1 cellular context compared by ENCODE assay signal in the genomic region with DNA sequence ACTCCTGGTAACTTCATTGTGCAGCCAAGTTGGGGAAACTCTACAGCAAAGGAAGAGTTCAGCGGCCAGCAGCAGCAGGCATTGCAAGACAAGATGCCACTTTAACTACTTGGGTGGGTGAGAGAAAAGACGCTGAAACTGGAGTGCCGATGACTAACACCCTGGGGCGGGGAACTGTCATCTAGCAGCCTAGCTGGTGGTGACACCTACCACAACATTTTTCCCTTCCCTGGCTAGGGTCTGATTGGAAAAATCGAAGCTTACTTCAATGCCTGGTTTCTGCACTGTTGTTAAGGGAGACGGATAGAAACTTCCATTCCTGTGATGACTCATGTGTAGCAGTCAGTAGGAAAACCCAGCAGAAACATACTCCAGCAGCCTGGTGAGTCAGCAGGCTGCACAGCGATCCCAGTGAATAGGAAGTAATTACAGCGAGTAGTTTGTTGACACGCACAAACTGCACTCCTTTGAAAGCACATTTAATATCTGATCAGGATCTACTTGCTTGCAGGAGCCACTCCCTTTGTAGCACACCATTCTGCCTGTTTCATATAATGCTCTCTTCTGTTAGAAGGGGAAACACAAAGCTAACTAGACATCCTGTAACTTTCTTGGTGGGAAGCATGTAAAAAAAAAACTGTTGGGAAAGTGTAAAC.
TF ChIP-seq lines count a peak whose summit lies in the region.

No MANE protein-coding gene starts in this region.

TF ChIP-seq in HepG2, 621 proteins besides CTCF, POLR2A, EP300 and RAD21 (continued from another document and continues in another):
- TF ChIP-seq, protein P1, sequence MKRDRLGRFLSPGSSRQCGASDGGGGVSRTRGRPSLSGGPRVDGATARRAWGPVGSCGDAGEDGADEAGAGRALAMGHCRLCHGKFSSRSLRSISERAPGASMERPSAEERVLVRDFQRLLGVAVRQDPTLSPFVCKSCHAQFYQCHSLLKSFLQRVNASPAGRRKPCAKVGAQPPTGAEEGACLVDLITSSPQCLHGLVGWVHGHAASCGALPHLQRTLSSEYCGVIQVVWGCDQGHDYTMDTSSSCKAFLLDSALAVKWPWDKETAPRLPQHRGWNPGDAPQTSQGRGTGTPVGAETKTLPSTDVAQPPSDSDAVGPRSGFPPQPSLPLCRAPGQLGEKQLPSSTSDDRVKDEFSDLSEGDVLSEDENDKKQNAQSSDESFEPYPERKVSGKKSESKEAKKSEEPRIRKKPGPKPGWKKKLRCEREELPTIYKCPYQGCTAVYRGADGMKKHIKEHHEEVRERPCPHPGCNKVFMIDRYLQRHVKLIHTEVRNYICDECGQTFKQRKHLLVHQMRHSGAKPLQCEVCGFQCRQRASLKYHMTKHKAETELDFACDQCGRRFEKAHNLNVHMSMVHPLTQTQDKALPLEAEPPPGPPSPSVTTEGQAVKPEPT (CRISPR knock-in tag; IDR thresholded peaks at IDR 0.05; ENCODE audit: low read depth), result no peak
- TF ChIP-seq, protein P2, sequence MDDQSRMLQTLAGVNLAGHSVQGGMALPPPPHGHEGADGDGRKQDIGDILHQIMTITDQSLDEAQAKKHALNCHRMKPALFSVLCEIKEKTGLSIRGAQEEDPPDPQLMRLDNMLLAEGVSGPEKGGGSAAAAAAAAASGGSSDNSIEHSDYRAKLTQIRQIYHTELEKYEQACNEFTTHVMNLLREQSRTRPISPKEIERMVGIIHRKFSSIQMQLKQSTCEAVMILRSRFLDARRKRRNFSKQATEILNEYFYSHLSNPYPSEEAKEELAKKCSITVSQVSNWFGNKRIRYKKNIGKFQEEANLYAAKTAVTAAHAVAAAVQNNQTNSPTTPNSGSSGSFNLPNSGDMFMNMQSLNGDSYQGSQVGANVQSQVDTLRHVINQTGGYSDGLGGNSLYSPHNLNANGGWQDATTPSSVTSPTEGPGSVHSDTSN (CRISPR knock-in tag; IDR thresholded peaks at IDR 0.05; ENCODE audit: borderline replicate concordance), result no peak
- TF ChIP-seq KLF16 (CRISPR knock-in tag; IDR thresholded peaks at IDR 0.05) (peak in 1 of 2 experiments; percentile 67; a peak in 1 of 4 replicates), ZEB1 (IDR thresholded peaks at IDR 0.05; ENCODE audit: insufficient replicate concordance, low read depth) (no peak), ZSCAN22 (CRISPR knock-in tag; IDR thresholded peaks at IDR 0.05) (no peak), MAFF (IDR thresholded peaks at IDR 0.05; ENCODE audit: low read depth, low read length) (peak; percentile 82), ZNF564 (CRISPR knock-in tag; IDR thresholded peaks at IDR 0.05) (no peak), REXO4 (CRISPR knock-in tag; IDR thresholded peaks at IDR 0.05; ENCODE audit: borderline replicate concordance) (no peak), RCOR2 (CRISPR knock-in tag; IDR thresholded peaks at IDR 0.05) (0 out of 2 replicates have a peak, but pooled peaks have one; percentile 46), SSRP1 (CRISPR knock-in tag; IDR thresholded peaks at IDR 0.05) (no peak), THYN1 (CRISPR knock-in tag; IDR thresholded peaks at IDR 0.05; ENCODE audit: borderline replicate concordance, low read depth) (no peak), MEIS1 (CRISPR knock-in tag; IDR thresholded peaks at IDR 0.05; ENCODE audit: borderline replicate concordance) (peak; percentile 85; the same call in 1 of the 2 replicates), ZNF615 (CRISPR knock-in tag; IDR thresholded peaks at IDR 0.05; ENCODE audit: borderline replicate concordance) (no peak), TBL1XR1 (IDR thresholded peaks at IDR 0.05; ENCODE audit: borderline replicate concordance, low read length, partially characterized antibody) (peak; percentile 68), ELF1 (CRISPR knock-in tag; IDR thresholded peaks at IDR 0.05) (peak; percentile 77), CC2D1A (CRISPR knock-in tag; IDR thresholded peaks at IDR 0.05) (no peak), CREM (IDR thresholded peaks at IDR 0.05) (no peak; the same call in none of the 2 replicates), CREM (CRISPR knock-in tag; IDR thresholded peaks at IDR 0.05) (no peak), RFXAP (CRISPR knock-in tag; IDR thresholded peaks at IDR 0.05; ENCODE audit: borderline replicate concordance) (no peak)
- TF ChIP-seq, protein P3, sequence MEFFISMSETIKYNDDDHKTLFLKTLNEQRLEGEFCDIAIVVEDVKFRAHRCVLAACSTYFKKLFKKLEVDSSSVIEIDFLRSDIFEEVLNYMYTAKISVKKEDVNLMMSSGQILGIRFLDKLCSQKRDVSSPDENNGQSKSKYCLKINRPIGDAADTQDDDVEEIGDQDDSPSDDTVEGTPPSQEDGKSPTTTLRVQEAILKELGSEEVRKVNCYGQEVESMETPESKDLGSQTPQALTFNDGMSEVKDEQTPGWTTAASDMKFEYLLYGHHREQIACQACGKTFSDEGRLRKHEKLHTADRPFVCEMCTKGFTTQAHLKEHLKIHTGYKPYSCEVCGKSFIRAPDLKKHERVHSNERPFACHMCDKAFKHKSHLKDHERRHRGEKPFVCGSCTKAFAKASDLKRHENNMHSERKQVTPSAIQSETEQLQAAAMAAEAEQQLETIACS (CRISPR knock-in tag; IDR thresholded peaks at IDR 0.05), result no peak
- TF ChIP-seq, protein P4, sequence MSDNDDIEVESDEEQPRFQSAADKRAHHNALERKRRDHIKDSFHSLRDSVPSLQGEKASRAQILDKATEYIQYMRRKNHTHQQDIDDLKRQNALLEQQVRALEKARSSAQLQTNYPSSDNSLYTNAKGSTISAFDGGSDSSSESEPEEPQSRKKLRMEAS (IDR thresholded peaks at IDR 0.05), result peak; percentile 44
- TF ChIP-seq, protein P5, sequence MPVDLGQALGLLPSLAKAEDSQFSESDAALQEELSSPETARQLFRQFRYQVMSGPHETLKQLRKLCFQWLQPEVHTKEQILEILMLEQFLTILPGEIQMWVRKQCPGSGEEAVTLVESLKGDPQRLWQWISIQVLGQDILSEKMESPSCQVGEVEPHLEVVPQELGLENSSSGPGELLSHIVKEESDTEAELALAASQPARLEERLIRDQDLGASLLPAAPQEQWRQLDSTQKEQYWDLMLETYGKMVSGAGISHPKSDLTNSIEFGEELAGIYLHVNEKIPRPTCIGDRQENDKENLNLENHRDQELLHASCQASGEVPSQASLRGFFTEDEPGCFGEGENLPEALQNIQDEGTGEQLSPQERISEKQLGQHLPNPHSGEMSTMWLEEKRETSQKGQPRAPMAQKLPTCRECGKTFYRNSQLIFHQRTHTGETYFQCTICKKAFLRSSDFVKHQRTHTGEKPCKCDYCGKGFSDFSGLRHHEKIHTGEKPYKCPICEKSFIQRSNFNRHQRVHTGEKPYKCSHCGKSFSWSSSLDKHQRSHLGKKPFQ (CRISPR knock-in tag; IDR thresholded peaks at IDR 0.05; ENCODE audit: insufficient replicate concordance), result no peak
- TF ChIP-seq, protein P6, sequence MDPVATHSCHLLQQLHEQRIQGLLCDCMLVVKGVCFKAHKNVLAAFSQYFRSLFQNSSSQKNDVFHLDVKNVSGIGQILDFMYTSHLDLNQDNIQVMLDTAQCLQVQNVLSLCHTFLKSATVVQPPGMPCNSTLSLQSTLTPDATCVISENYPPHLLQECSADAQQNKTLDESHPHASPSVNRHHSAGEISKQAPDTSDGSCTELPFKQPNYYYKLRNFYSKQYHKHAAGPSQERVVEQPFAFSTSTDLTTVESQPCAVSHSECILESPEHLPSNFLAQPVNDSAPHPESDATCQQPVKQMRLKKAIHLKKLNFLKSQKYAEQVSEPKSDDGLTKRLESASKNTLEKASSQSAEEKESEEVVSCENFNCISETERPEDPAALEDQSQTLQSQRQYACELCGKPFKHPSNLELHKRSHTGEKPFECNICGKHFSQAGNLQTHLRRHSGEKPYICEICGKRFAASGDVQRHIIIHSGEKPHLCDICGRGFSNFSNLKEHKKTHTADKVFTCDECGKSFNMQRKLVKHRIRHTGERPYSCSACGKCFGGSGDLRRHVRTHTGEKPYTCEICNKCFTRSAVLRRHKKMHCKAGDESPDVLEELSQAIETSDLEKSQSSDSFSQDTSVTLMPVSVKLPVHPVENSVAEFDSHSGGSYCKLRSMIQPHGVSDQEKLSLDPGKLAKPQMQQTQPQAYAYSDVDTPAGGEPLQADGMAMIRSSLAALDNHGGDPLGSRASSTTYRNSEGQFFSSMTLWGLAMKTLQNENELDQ (CRISPR knock-in tag; IDR thresholded peaks at IDR 0.05; ENCODE audit: borderline replicate concordance), result no peak
- TF ChIP-seq, protein P7, sequence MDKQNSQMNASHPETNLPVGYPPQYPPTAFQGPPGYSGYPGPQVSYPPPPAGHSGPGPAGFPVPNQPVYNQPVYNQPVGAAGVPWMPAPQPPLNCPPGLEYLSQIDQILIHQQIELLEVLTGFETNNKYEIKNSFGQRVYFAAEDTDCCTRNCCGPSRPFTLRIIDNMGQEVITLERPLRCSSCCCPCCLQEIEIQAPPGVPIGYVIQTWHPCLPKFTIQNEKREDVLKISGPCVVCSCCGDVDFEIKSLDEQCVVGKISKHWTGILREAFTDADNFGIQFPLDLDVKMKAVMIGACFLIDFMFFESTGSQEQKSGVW (CRISPR knock-in tag; IDR thresholded peaks at IDR 0.05; ENCODE audit: borderline replicate concordance), result no peak
- TF ChIP-seq, protein P8, sequence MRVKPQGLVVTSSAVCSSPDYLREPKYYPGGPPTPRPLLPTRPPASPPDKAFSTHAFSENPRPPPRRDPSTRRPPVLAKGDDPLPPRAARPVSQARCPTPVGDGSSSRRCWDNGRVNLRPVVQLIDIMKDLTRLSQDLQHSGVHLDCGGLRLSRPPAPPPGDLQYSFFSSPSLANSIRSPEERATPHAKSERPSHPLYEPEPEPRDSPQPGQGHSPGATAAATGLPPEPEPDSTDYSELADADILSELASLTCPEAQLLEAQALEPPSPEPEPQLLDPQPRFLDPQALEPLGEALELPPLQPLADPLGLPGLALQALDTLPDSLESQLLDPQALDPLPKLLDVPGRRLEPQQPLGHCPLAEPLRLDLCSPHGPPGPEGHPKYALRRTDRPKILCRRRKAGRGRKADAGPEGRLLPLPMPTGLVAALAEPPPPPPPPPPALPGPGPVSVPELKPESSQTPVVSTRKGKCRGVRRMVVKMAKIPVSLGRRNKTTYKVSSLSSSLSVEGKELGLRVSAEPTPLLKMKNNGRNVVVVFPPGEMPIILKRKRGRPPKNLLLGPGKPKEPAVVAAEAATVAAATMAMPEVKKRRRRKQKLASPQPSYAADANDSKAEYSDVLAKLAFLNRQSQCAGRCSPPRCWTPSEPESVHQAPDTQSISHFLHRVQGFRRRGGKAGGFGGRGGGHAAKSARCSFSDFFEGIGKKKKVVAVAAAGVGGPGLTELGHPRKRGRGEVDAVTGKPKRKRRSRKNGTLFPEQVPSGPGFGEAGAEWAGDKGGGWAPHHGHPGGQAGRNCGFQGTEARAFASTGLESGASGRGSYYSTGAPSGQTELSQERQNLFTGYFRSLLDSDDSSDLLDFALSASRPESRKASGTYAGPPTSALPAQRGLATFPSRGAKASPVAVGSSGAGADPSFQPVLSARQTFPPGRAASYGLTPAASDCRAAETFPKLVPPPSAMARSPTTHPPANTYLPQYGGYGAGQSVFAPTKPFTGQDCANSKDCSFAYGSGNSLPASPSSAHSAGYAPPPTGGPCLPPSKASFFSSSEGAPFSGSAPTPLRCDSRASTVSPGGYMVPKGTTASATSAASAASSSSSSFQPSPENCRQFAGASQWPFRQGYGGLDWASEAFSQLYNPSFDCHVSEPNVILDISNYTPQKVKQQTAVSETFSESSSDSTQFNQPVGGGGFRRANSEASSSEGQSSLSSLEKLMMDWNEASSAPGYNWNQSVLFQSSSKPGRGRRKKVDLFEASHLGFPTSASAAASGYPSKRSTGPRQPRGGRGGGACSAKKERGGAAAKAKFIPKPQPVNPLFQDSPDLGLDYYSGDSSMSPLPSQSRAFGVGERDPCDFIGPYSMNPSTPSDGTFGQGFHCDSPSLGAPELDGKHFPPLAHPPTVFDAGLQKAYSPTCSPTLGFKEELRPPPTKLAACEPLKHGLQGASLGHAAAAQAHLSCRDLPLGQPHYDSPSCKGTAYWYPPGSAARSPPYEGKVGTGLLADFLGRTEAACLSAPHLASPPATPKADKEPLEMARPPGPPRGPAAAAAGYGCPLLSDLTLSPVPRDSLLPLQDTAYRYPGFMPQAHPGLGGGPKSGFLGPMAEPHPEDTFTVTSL (CRISPR knock-in tag; IDR thresholded peaks at IDR 0.05; ENCODE audit: borderline replicate concordance), result peak; percentile 79; the same call in 1 of the 2 replicates
- TF ChIP-seq, protein P9, sequence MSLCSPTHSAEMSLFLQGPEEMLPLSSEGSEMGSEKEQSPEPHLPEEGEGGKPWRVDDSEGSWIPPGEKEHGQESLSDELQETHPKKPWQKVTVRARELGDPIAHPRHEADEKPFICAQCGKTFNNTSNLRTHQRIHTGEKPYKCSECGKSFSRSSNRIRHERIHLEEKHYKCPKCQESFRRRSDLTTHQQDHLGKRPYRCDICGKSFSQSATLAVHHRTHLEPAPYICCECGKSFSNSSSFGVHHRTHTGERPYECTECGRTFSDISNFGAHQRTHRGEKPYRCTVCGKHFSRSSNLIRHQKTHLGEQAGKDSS (CRISPR knock-in tag; IDR thresholded peaks at IDR 0.05; ENCODE audit: borderline replicate concordance, low read depth), result no peak
- TF ChIP-seq, protein P10, sequence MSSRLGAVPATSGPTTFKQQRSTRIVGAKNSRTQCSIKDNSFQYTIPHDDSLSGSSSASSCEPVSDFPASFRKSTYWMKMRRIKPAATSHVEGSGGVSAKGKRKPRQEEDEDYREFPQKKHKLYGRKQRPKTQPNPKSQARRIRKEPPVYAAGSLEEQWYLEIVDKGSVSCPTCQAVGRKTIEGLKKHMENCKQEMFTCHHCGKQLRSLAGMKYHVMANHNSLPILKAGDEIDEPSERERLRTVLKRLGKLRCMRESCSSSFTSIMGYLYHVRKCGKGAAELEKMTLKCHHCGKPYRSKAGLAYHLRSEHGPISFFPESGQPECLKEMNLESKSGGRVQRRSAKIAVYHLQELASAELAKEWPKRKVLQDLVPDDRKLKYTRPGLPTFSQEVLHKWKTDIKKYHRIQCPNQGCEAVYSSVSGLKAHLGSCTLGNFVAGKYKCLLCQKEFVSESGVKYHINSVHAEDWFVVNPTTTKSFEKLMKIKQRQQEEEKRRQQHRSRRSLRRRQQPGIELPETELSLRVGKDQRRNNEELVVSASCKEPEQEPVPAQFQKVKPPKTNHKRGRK (CRISPR knock-in tag; IDR thresholded peaks at IDR 0.05), result no peak
- TF ChIP-seq, protein P11, sequence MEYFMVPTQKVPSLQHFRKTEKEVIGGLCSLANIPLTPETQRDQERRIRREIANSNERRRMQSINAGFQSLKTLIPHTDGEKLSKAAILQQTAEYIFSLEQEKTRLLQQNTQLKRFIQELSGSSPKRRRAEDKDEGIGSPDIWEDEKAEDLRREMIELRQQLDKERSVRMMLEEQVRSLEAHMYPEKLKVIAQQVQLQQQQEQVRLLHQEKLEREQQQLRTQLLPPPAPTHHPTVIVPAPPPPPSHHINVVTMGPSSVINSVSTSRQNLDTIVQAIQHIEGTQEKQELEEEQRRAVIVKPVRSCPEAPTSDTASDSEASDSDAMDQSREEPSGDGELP (IDR thresholded peaks at IDR 0.05; ENCODE audit: borderline replicate concordance, low read depth), result peak; percentile 60; the same call in 1 of the 2 replicates
- TF ChIP-seq, protein P12, sequence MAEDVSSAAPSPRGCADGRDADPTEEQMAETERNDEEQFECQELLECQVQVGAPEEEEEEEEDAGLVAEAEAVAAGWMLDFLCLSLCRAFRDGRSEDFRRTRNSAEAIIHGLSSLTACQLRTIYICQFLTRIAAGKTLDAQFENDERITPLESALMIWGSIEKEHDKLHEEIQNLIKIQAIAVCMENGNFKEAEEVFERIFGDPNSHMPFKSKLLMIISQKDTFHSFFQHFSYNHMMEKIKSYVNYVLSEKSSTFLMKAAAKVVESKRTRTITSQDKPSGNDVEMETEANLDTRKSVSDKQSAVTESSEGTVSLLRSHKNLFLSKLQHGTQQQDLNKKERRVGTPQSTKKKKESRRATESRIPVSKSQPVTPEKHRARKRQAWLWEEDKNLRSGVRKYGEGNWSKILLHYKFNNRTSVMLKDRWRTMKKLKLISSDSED (CRISPR knock-in tag; IDR thresholded peaks at IDR 0.05), result no peak
